Comparison of ENCODE assay signal across 2 cellular contexts in the genomic region with DNA sequence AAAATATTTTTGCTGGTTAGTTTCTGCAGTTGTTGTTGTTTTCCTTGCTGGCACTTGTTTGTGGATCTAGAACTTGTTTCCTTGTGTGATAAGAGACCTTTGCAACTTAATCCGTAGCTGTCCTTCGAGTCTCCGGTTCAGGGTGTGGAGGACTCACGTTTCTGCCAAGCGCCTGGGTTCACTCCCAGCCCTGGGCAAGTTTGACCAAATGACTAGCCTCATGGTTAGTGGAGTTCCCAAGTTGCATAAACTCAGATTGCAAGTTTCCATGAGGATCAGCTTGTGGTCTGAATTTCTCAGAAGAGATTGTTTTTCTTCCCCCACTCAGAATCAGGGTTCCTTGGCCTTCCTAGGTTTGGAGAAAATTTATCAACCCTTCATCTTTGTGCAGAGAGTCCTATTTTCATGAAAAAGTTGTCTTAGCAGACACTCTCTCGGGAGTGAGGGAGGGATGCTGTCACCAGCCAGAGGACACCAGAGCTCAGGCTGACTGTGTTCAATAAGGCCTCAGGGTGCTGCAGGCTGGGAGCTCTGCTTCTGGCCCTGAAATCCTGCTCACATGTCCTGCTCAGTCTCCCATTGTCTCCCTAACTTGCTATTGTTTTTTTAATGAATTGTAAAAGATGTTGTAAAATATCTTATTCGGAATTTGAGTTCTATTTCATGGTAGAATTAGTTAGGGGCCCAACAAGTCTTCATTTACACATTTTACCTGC.
TF ChIP-seq lines count a peak whose summit lies in the region.

No MANE protein-coding gene starts in this region.

TF ChIP-seq in GM23338, 12 proteins besides CTCF, POLR2A, EP300 and RAD21 (continues in another document):
- TF ChIP-seq, protein P1, sequence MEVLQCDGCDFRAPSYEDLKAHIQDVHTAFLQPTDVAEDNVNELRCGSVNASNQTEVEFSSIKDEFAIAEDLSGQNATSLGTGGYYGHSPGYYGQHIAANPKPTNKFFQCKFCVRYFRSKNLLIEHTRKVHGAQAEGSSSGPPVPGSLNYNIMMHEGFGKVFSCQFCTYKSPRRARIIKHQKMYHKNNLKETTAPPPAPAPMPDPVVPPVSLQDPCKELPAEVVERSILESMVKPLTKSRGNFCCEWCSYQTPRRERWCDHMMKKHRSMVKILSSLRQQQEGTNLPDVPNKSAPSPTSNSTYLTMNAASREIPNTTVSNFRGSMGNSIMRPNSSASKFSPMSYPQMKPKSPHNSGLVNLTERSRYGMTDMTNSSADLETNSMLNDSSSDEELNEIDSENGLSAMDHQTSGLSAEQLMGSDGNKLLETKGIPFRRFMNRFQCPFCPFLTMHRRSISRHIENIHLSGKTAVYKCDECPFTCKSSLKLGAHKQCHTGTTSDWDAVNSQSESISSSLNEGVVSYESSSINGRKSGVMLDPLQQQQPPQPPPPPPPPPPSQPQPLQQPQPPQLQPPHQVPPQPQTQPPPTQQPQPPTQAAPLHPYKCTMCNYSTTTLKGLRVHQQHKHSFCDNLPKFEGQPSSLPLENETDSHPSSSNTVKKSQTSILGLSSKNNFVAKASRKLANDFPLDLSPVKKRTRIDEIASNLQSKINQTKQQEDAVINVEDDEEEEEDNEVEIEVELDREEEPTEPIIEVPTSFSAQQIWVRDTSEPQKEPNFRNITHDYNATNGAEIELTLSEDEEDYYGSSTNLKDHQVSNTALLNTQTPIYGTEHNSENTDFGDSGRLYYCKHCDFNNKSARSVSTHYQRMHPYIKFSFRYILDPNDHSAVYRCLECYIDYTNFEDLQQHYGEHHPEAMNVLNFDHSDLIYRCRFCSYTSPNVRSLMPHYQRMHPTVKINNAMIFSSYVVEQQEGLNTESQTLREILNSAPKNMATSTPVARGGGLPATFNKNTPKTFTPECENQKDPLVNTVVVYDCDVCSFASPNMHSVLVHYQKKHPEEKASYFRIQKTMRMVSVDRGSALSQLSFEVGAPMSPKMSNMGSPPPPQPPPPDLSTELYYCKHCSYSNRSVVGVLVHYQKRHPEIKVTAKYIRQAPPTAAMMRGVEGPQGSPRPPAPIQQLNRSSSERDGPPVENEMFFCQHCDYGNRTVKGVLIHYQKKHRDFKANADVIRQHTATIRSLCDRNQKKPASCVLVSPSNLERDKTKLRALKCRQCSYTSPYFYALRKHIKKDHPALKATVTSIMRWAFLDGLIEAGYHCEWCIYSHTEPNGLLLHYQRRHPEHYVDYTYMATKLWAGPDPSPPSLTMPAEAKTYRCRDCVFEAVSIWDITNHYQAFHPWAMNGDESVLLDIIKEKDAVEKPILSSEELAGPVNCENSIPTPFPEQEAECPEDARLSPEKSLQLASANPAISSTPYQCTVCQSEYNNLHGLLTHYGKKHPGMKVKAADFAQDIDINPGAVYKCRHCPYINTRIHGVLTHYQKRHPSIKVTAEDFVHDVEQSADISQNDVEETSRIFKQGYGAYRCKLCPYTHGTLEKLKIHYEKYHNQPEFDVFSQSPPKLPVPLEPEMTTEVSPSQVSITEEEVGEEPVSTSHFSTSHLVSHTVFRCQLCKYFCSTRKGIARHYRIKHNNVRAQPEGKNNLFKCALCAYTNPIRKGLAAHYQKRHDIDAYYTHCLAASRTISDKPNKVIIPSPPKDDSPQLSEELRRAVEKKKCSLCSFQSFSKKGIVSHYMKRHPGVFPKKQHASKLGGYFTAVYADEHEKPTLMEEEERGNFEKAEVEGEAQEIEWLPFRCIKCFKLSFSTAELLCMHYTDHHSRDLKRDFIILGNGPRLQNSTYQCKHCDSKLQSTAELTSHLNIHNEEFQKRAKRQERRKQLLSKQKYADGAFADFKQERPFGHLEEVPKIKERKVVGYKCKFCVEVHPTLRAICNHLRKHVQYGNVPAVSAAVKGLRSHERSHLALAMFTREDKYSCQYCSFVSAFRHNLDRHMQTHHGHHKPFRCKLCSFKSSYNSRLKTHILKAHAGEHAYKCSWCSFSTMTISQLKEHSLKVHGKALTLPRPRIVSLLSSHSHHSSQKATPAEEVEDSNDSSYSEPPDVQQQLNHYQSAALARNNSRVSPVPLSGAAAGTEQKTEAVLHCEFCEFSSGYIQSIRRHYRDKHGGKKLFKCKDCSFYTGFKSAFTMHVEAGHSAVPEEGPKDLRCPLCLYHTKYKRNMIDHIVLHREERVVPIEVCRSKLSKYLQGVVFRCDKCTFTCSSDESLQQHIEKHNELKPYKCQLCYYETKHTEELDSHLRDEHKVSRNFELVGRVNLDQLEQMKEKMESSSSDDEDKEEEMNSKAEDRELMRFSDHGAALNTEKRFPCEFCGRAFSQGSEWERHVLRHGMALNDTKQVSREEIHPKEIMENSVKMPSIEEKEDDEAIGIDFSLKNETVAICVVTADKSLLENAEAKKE (CRISPR knock-in tag; IDR thresholded peaks at IDR 0.05): no peak
- TF ChIP-seq JUNB (IDR thresholded peaks at IDR 0.05; ENCODE audit: unreplicated experiment) (no peak), NANOG (IDR thresholded peaks at IDR 0.05; ENCODE audit: borderline replicate concordance) (no peak), POLR2AphosphoS5 (IDR thresholded peaks at IDR 0.05; ENCODE audit: low read depth) (no peak), ZNF331 (CRISPR knock-in tag; IDR thresholded peaks at IDR 0.05; ENCODE audit: low read depth) (no peak), CREB1 (CRISPR knock-in tag; IDR thresholded peaks at IDR 0.05; ENCODE audit: low read depth) (no peak), EZH2 (IDR thresholded peaks at IDR 0.05; ENCODE audit: low read depth, unreplicated experiment) (no peak), EZH2phosphoT487 (IDR thresholded peaks at IDR 0.05; ENCODE audit: unreplicated experiment) (no peak), STAT1 (IDR thresholded peaks at IDR 0.05; ENCODE audit: unreplicated experiment) (no peak), ZNF114 (CRISPR knock-in tag; IDR thresholded peaks at IDR 0.05) (no peak)
- TF ChIP-seq, protein P2, sequence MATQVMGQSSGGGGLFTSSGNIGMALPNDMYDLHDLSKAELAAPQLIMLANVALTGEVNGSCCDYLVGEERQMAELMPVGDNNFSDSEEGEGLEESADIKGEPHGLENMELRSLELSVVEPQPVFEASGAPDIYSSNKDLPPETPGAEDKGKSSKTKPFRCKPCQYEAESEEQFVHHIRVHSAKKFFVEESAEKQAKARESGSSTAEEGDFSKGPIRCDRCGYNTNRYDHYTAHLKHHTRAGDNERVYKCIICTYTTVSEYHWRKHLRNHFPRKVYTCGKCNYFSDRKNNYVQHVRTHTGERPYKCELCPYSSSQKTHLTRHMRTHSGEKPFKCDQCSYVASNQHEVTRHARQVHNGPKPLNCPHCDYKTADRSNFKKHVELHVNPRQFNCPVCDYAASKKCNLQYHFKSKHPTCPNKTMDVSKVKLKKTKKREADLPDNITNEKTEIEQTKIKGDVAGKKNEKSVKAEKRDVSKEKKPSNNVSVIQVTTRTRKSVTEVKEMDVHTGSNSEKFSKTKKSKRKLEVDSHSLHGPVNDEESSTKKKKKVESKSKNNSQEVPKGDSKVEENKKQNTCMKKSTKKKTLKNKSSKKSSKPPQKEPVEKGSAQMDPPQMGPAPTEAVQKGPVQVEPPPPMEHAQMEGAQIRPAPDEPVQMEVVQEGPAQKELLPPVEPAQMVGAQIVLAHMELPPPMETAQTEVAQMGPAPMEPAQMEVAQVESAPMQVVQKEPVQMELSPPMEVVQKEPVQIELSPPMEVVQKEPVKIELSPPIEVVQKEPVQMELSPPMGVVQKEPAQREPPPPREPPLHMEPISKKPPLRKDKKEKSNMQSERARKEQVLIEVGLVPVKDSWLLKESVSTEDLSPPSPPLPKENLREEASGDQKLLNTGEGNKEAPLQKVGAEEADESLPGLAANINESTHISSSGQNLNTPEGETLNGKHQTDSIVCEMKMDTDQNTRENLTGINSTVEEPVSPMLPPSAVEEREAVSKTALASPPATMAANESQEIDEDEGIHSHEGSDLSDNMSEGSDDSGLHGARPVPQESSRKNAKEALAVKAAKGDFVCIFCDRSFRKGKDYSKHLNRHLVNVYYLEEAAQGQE (IDR thresholded peaks at IDR 0.05; ENCODE audit: unreplicated experiment): no peak

TF ChIP-seq in neural cell, 6 proteins besides CTCF, POLR2A, EP300 and RAD21 (continued from another document):
- TF ChIP-seq, protein P2 (IDR thresholded peaks at IDR 0.05; ENCODE audit: borderline replicate concordance): no peak
- no peak for TF ChIP-seq POLR2AphosphoS5 (IDR thresholded peaks at IDR 0.05)
